In the genomic region with DNA sequence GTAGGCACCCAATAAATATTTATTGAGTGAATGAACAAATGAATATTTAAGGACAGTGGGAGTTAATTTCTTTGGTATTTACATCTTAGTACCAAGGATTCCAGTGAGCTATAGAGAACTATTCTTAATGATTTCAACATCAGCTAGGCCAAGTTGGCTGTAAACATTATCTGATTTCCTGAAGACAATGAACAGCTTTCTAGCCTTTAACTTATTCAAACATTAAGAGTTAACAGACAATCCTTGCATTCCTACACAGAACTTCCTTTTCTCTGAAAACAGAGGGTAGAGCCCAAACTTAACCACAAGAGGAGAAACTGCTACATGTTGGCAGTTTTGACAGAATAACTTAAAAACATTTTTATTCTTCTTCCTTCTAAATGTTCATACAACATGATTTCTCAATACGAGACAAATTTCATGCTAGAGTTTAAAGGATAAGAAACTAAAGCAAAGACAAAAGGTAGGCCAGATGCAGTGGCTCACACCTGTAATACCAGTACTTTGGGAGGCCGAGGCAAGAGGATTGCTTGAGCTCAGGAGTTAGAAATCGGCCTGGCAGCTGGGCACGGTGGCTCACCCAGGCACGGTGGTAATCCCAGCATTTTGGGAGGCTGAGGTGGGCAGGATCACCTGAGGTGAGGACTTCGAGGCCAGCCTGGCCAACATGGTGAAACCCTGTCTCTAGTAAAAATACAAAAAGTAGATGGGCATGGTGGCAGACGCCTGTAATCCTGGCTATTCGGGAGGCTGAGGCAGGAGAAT, we compare ENCODE assay signal across 11 cellular contexts. TPM values are rescaled to one million over a fixed set of nuclear protein-coding genes. Genes with fewer than 3 reads are reported as not detected.
DNase-seq lines count a peak whose midpoint lies in the region; ATAC-seq, FAIRE-seq and TF ChIP-seq lines count a peak whose summit lies in the region.
"Had no signal": no experiment of that assay in that cellular context is flagged by ENCODE, and none has a peak within 500 bp of the region (broad histone marks: within the 10 kb centered on the region; RNA-seq: fewer than 3 reads in every experiment).

No MANE protein-coding gene starts in this region.

- no peak overlapping the region for H2AFZ ChIP-seq in endothelial cell of umbilical vein (ENCODE audit: low read depth, low read length)

- intact Hi-C loops in endothelial cell of umbilical vein (cut with micrococcal nuclease), result no loop called here

- H3K9me3 Mint-ChIP-seq in activated CD4-positive, alpha-beta T cell treated with anti-CD3 and anti-CD28 coated beads, Interleukin-2, amount 10 ng/mL, durations not matched to agents 7 days and 5 days, result peaks cover 3% of the 10 kb centered on the region
- no peaks in the 10 kb centered on the region for H3K9me3 Mint-ChIP-seq in T-cell
- H3K9me3 Mint-ChIP-seq in stimulated activated naive CD8-positive, alpha-beta T cell treated with anti-CD3 and anti-CD28 coated beads, Interleukin-15, Interleukin-2, amounts not matched to agents 100 ng/mL and 50 ng/mL, for 24 hours, result no peaks in the 10 kb centered on the region

- H3K36me3 ChIP-seq in endothelial cell of umbilical vein (ENCODE audit: control insufficient read depth in 2 of 2, extremely low read depth in 1 of 2, insufficient read depth in 2 of 2, low read length in 2 of 2) (no peaks in the 10 kb centered on the region), H7 (replicated peaks; ENCODE audit: control insufficient read depth, insufficient read depth, low read length) (no peaks in the 10 kb centered on the region)
- H3K36me3 ChIP-seq: vagina had no signal

- peaks cover 59% of the 10 kb centered on the region for H3K79me2 ChIP-seq in endothelial cell of umbilical vein (ENCODE audit: control insufficient read depth, insufficient read depth, low read length)

- H3K27me3 ChIP-seq in endothelial cell of umbilical vein (ENCODE audit: control insufficient read depth in 2 of 2, insufficient read depth in 2 of 2, low read length in 2 of 2) (no peaks in the 10 kb centered on the region), H7 (ENCODE audit: control insufficient read depth, insufficient read depth, low read length) (no peaks in the 10 kb centered on the region)
- H3K27me3 ChIP-seq: vagina had no signal

- H3K9me1 ChIP-seq in endothelial cell of umbilical vein (replicated peaks; ENCODE audit: control insufficient read depth, extremely low read depth, insufficient read depth, low read length), result no peaks in the 10 kb centered on the region

- peak; percentile 21 for FAIRE-seq in endothelial cell of umbilical vein (lab: Jason Lieb, UNC)
- FAIRE-seq: islet of Langerhans had no signal

- no peaks in the 10 kb centered on the region for H3K27me3 Mint-ChIP-seq in activated CD4-positive, alpha-beta T cell treated with anti-CD3 and anti-CD28 coated beads, Interleukin-2, amount 10 ng/mL, durations not matched to agents 7 days and 5 days
- no peaks in the 10 kb centered on the region for H3K27me3 Mint-ChIP-seq in T-cell
- H3K27me3 Mint-ChIP-seq in stimulated activated naive CD8-positive, alpha-beta T cell treated with anti-CD3 and anti-CD28 coated beads, Interleukin-15, Interleukin-2, amounts not matched to agents 100 ng/mL and 50 ng/mL, for 24 hours, result no peaks in the 10 kb centered on the region

- ATAC-seq in T-cell (replicated peaks in 1 of 4), result no peak

- H3K4me2 ChIP-seq in endothelial cell of umbilical vein (ENCODE audit: insufficient read depth, low read length), result no peak overlapping the region
- H3K4me2 ChIP-seq: SK-N-SH had no signal

- H3K4me3 Mint-ChIP-seq in activated CD4-positive, alpha-beta T cell treated with anti-CD3 and anti-CD28 coated beads, Interleukin-2, amount 10 ng/mL, durations not matched to agents 7 days and 5 days, result peak overlapping the region; percentile 94
- H3K4me3 Mint-ChIP-seq in T-cell, result peak overlapping the region; percentile 90 to 94 (median 93)
- peak overlapping the region; percentile 92 for H3K4me3 Mint-ChIP-seq in stimulated activated naive CD8-positive, alpha-beta T cell treated with anti-CD3 and anti-CD28 coated beads, Interleukin-15, Interleukin-2, amounts not matched to agents 100 ng/mL and 50 ng/mL, for 24 hours

- BruUV-seq in endothelial cell of umbilical vein (replicated peaks; lab: Mats Ljungman, UMichigan), result no TSS peak

- dilution Hi-C loops in endothelial cell of umbilical vein (cut with MboI; ENCODE audit: extremely low pct_ligation_motif_present, low sequenced_read_pairs), result no loop called here

- H3K4me1 ChIP-seq in endothelial cell of umbilical vein (ENCODE audit: control insufficient read depth, extremely low read depth, insufficient read depth, low read length), result peaks cover 7% of the 10 kb centered on the region

- H3K27ac ChIP-seq in endothelial cell of umbilical vein (ENCODE audit: insufficient read depth, low read depth, low read length), result no peak overlapping the region
- H3K27ac ChIP-seq: vagina had no signal

- H4K20me1 ChIP-seq in endothelial cell of umbilical vein (replicated peaks; ENCODE audit: control insufficient read depth, extremely low read depth, insufficient read depth, low read length), result no peaks in the 10 kb centered on the region

- DNase-seq in activated CD4-positive, alpha-beta T cell treated with anti-CD3 and anti-CD28 coated beads, Interleukin-2, amount 10 ng/mL, durations not matched to agents 7 days and 5 days, result no peak
- no peak for DNase-seq in activated CD4-positive, alpha-beta T cell treated with anti-CD3 and anti-CD28 coated beads for 1 hour
- DNase-seq in T-cell (no peak), endothelial cell of umbilical vein (ENCODE audit: low read depth, low spot score) (peak; percentile 40), C1 segment of cervical spinal cord (lab: John Stamatoyannopoulos, UW) (no peak), NCI-H1436 treated with DMSO at 0.1 percent for 48 hours (lab: John Stamatoyannopoulos, UW) (no peak), H7 (no peak)
- DNase-seq: SK-N-SH had no signal

- CTCF ChIA-PET in activated CD4-positive, alpha-beta T cell treated with anti-CD3 and anti-CD28 coated beads, Interleukin-2, amount 10 ng/mL, durations not matched to agents 7 days and 5 days (lab: Charles Lee), result interaction anchor here (0.6 to 2.9 kb wide), 4 partner anchors 10 to 56 kb away, joined by 3 to 15 read pairs (median 4); no protein-coding TSS in a partner anchor
- CTCF ChIA-PET in T-cell (lab: Charles Lee) (interaction anchor here in 1 of 2 donors (0.6 to 2.9 kb wide), 3 partner anchors 9 to 56 kb away, joined by 3 to 21 read pairs (median 3); no protein-coding TSS in a partner anchor), endothelial cell of umbilical vein (lab: Charles Lee) (no interaction called here)

- H3K27ac Mint-ChIP-seq in activated CD4-positive, alpha-beta T cell treated with anti-CD3 and anti-CD28 coated beads, Interleukin-2, amount 10 ng/mL, durations not matched to agents 7 days and 5 days, result peak overlapping the region; percentile 93
- H3K27ac Mint-ChIP-seq in T-cell, result peak overlapping the region; percentile 91 to 97
- peak overlapping the region; percentile 95 for H3K27ac Mint-ChIP-seq in stimulated activated naive CD8-positive, alpha-beta T cell treated with anti-CD3 and anti-CD28 coated beads, Interleukin-15, Interleukin-2, amounts not matched to agents 100 ng/mL and 50 ng/mL, for 24 hours

- H3K4me3 ChIP-seq in endothelial cell of umbilical vein (replicated peaks in 1 of 3; ENCODE audit: insufficient read depth in 1 of 3, low read depth in 1 of 3, low read length in 3 of 3), result no peak overlapping the region
- H3K4me3 ChIP-seq in H7 (ENCODE audit: insufficient read depth, low read depth, low read length), result no peak overlapping the region
- H3K4me3 ChIP-seq: vagina had no signal

- peaks cover 51% of the 10 kb centered on the region for H3K4me1 Mint-ChIP-seq in activated CD4-positive, alpha-beta T cell treated with anti-CD3 and anti-CD28 coated beads, Interleukin-2, amount 10 ng/mL, durations not matched to agents 7 days and 5 days
- H3K4me1 Mint-ChIP-seq in T-cell, result peaks cover 60 to 69% (median 62%) of the 10 kb centered on the region in 3 donors
- peaks cover 55% of the 10 kb centered on the region for H3K4me1 Mint-ChIP-seq in stimulated activated naive CD8-positive, alpha-beta T cell treated with anti-CD3 and anti-CD28 coated beads, Interleukin-15, Interleukin-2, amounts not matched to agents 100 ng/mL and 50 ng/mL, for 24 hours (ENCODE audit: low read depth)

- no peak for TF ChIP-seq POLR2A in endothelial cell of umbilical vein (IDR thresholded peaks at IDR 0.05; ENCODE audit: low read depth, low read length)

- POLR2A ChIA-PET in activated CD4-positive, alpha-beta T cell treated with anti-CD3 and anti-CD28 coated beads, Interleukin-2, amount 10 ng/mL, durations not matched to agents 7 days and 5 days (lab: Charles Lee), result interaction anchor here (0.5 kb wide), 1 partner anchor 702 kb away, joined by 4 read pairs; no protein-coding TSS in a partner anchor
- POLR2A ChIA-PET in T-cell (lab: Charles Lee) (interaction anchor here in 1 of 2 donors (0.6 to 0.7 kb wide), 2 partner anchors 10 to 1827 kb away, joined by 5 read pairs; no protein-coding TSS in a partner anchor), endothelial cell of umbilical vein (lab: Charles Lee) (no interaction called here)

- no peak for TF ChIP-seq CTCF in endothelial cell of umbilical vein (IDR thresholded peaks at IDR 0.05; ENCODE audit: extremely low read depth in 1 of 2, insufficient read depth in 1 of 2, low read depth in 1 of 2, low read length in 2 of 2)

- H3K36me3 Mint-ChIP-seq in activated CD4-positive, alpha-beta T cell treated with anti-CD3 and anti-CD28 coated beads, Interleukin-2, amount 10 ng/mL, durations not matched to agents 7 days and 5 days (ENCODE audit: low read depth), result peaks cover 48% of the 10 kb centered on the region
- H3K36me3 Mint-ChIP-seq in T-cell, result peaks cover 13% of the 10 kb centered on the region
- peaks cover 17% of the 10 kb centered on the region for H3K36me3 Mint-ChIP-seq in stimulated activated naive CD8-positive, alpha-beta T cell treated with anti-CD3 and anti-CD28 coated beads, Interleukin-15, Interleukin-2, amounts not matched to agents 100 ng/mL and 50 ng/mL, for 24 hours (ENCODE audit: low read depth)

- no peak overlapping the region for H3K9ac ChIP-seq in endothelial cell of umbilical vein (replicated peaks; ENCODE audit: extremely low read depth, insufficient read depth, low read length)
- H3K9ac ChIP-seq: SK-N-SH had no signal

- no peaks in the 10 kb centered on the region for H3K9me3 ChIP-seq in endothelial cell of umbilical vein (replicated peaks; ENCODE audit: control insufficient read depth, insufficient read depth, low read length)
- H3K9me3 ChIP-seq: SK-N-SH, vagina had no signal

RNA-seq across cellular contexts. Expression of gene CRLF3, which starts 4.4 kb away (rescaled TPM):
- total RNA-seq in activated CD4-positive, alpha-beta T cell treated with anti-CD3 and anti-CD28 coated beads, Interleukin-2, amount 10 ng/mL, durations not matched to agents 7 days and 5 days, result 10 to 100 TPM; 68.6 to 68.8 TPM
- total RNA-seq in T-cell, result 100 to 1,000 TPM in 1 of 5 donors, 10 to 100 TPM in 4; 73.3 to 112 (median 89.2) TPM
- 15.4 and 18.9 TPM in 2 replicates for total RNA-seq in endothelial cell of umbilical vein
- 7.7 and 10.1 TPM in 2 replicates for polyA plus RNA-seq in endothelial cell of umbilical vein
- polyA plus RNA-seq in endothelial cell of umbilical vein (2011; cell fraction: cytosol; rRNA removed), result 9.8 and 11.6 TPM in 2 replicates
- 6.3 and 10.4 TPM in 2 replicates for polyA plus RNA-seq in endothelial cell of umbilical vein (2011; cell fraction: nucleus; rRNA removed)
- 16.9 and 17.8 TPM in 2 replicates for polyA plus RNA-seq in endothelial cell of umbilical vein (2012)
- polyA minus RNA-seq in endothelial cell of umbilical vein, result 11.5 and 15.0 TPM in 2 replicates
- 11.5 TPM for polyA minus RNA-seq in endothelial cell of umbilical vein (2011; cell fraction: cytosol; rRNA and poly(A)+ RNA removed)
- 7.3 and 10.7 TPM in 2 replicates for polyA minus RNA-seq in endothelial cell of umbilical vein (2011; cell fraction: nucleus; rRNA and poly(A)+ RNA removed)
- total RNA-seq in H7 (2014; rRNA removed; shearing (Covaris generic)), result 18.4 and 22.5 TPM in 2 replicates

RNA-seq across cellular contexts. Expression of gene ATAD5, which starts 11.6 kb away (rescaled TPM):
- total RNA-seq in activated CD4-positive, alpha-beta T cell treated with anti-CD3 and anti-CD28 coated beads, Interleukin-2, amount 10 ng/mL, durations not matched to agents 7 days and 5 days, result 10 to 100 TPM; 27.1 to 33.2 TPM
- total RNA-seq in T-cell (1 to 10 TPM; 3.9 to 5.3 (median 4.2) TPM), endothelial cell of umbilical vein (8.4 and 9.4 TPM in 2 replicates)
- polyA plus RNA-seq in endothelial cell of umbilical vein, result 0.54 and 0.80 TPM in 2 replicates
- polyA plus RNA-seq in endothelial cell of umbilical vein (2011; cell fraction: cytosol; rRNA removed), result 1.1 and 1.2 TPM in 2 replicates
- polyA plus RNA-seq in endothelial cell of umbilical vein (2011; cell fraction: nucleus; rRNA removed), result 3.9 and 7.1 TPM in 2 replicates
- polyA plus RNA-seq in endothelial cell of umbilical vein (2012), result 1.7 and 3.4 TPM in 2 replicates
- 1.5 and 1.7 TPM in 2 replicates for polyA minus RNA-seq in endothelial cell of umbilical vein
- polyA minus RNA-seq in endothelial cell of umbilical vein (2011; cell fraction: cytosol; rRNA and poly(A)+ RNA removed), result 12.7 TPM
- 7.5 and 10.4 TPM in 2 replicates for polyA minus RNA-seq in endothelial cell of umbilical vein (2011; cell fraction: nucleus; rRNA and poly(A)+ RNA removed)
- total RNA-seq in H7 (2014; rRNA removed; shearing (Covaris generic)), result 7.7 and 14.3 TPM in 2 replicates
